ENCODE assay signal across 21 cellular contexts in the genomic region with DNA sequence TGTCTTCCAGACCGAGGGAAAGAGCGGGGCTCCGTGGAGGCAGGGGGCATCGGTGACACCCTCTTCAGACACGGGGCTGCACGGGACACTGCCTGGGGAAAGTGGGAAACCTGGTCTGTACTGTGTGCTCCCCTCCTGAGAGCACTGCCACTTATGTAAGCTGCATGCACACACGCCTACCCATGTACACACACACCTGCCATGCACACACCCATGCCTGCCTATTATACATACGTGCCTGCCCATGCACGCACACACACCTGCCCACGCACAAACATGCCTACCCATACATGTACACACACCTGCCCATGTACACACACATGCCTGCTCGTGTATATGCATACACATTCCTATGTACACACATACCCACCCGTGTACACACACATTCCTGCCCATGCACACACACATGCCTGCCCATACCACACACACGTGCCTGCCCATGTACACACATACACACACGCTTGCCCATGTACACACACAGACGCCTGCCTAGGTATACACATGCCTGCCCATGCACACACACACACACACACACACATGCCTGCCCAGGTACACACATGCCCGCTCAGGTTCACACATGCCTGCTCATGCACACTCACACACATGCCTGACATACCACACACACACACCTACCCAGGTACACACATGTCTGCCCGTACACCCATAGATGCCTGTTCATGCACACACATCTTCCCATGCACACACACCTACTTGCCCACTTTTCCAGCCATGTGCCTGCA. TPM values are rescaled to one million over a fixed set of nuclear protein-coding genes. Genes with fewer than 3 reads are reported as not detected.
"Had no signal": no experiment of that assay in that cellular context is flagged by ENCODE, and none has a peak within 500 bp of the region (broad histone marks: within the 10 kb centered on the region; RNA-seq: fewer than 3 reads in every experiment).

No MANE protein-coding gene starts in this region.

- H3K4me2 ChIP-seq: smooth muscle cell had no signal

- H3K4me1 ChIP-seq: heart right ventricle, right atrium auricular region, vagina had no signal

- H3K9me3 Mint-ChIP-seq: activated naive CD8-positive, alpha-beta T cell treated with anti-CD3 and anti-CD28 coated beads, Interleukin-2, amount 50 U/mL, for 24 hours had no signal

- H3K27me3 ChIP-seq: right atrium auricular region, vagina had no signal

- ATAC-seq: activated naive CD8-positive, alpha-beta T cell treated with anti-CD3 and anti-CD28 coated beads, Interleukin-2, amount 50 U/mL, for 24 hours; activated T-cell treated with anti-CD3 and anti-CD28 coated beads, Interleukin-2, amount 50 U/mL, for 4 hours; left ventricle myocardium superior; mucosa of descending colon; naive thymus-derived CD8-positive, alpha-beta T cell; stimulated activated memory B cell treated with anti-CD40 and anti-IgM and Interleukin-4, amounts not matched to agents 10 μg/mL and 1 μg/mL and 100 μg/mL, for 72 hours; T-helper 17 cell had no signal

- H3K4me3 ChIP-seq: esophagus muscularis mucosa, heart right ventricle, mucosa of descending colon, right atrium auricular region, smooth muscle cell had no signal

- H3K9me3 ChIP-seq: mucosa of descending colon, vagina had no signal

- H3K4me3 Mint-ChIP-seq: activated naive CD4-positive, alpha-beta T cell treated with anti-CD3 and anti-CD28 coated beads, Interleukin-2, amount 10 ng/mL, durations not matched to agents 7 days and 5 days; activated naive CD8-positive, alpha-beta T cell treated with anti-CD3 and anti-CD28 coated beads, Interleukin-2, amount 50 U/mL, for 24 hours; activated T-cell treated with anti-CD3 and anti-CD28 coated beads, Interleukin-2, amount 50 U/mL, for 4 hours; memory B cell; naive thymus-derived CD8-positive, alpha-beta T cell; stimulated activated memory B cell treated with anti-CD40 and anti-IgM and Interleukin-4, amounts not matched to agents 10 μg/mL and 1 μg/mL and 100 μg/mL, for 72 hours; T-helper 17 cell had no signal

- H3K36me3 Mint-ChIP-seq: activated naive CD4-positive, alpha-beta T cell treated with anti-CD3 and anti-CD28 coated beads, Interleukin-2, amount 10 ng/mL, durations not matched to agents 7 days and 5 days; memory B cell; naive thymus-derived CD8-positive, alpha-beta T cell; stimulated activated memory B cell treated with anti-CD40 and anti-IgM and Interleukin-4, amounts not matched to agents 10 μg/mL and 1 μg/mL and 100 μg/mL, for 72 hours had no signal

- DNase-seq: activated CD4-positive, alpha-beta T cell treated with anti-CD3 and anti-CD28 coated beads, Interleukin-2, amount 50 U/mL, for 1 hour; activated CD4-positive, CD25-positive, alpha-beta regulatory T cell treated with anti-CD3 and anti-CD28 coated beads, Interleukin-2, amount 50 U/mL, for 72 hours; activated CD8-positive, alpha-beta memory T cell treated with anti-CD3 and anti-CD28 coated beads, Interleukin-2, amount 50 U/mL, for 4 hours; activated naive CD4-positive, alpha-beta T cell treated with anti-CD3 and anti-CD28 coated beads, Interleukin-2, amount 10 ng/mL, durations not matched to agents 7 days and 5 days; activated naive CD8-positive, alpha-beta T cell treated with anti-CD3 and anti-CD28 coated beads, Interleukin-2, amount 50 U/mL, for 24 hours; activated T-cell treated with anti-CD3 and anti-CD28 coated beads, Interleukin-2, amount 50 U/mL, for 4 hours; cortex of kidney; effector CD4-positive, alpha-beta T cell; heart right ventricle; left ventricle myocardium superior; mucosa of descending colon; naive thymus-derived CD8-positive, alpha-beta T cell; stimulated activated CD4-positive, alpha-beta T cell treated with anti-CD3 and anti-CD28 coated beads, Interleukin-4, amount 100 ng/mL, for 24 hours; T-helper 17 cell had no signal

- H3K36me3 ChIP-seq: esophagus muscularis mucosa, heart right ventricle, right atrium auricular region, vagina had no signal

- H3K4me1 Mint-ChIP-seq: activated naive CD4-positive, alpha-beta T cell treated with anti-CD3 and anti-CD28 coated beads, Interleukin-2, amount 10 ng/mL, durations not matched to agents 7 days and 5 days; activated naive CD8-positive, alpha-beta T cell treated with anti-CD3 and anti-CD28 coated beads, Interleukin-2, amount 50 U/mL, for 24 hours; naive thymus-derived CD8-positive, alpha-beta T cell; T-helper 17 cell had no signal

- H3K27ac Mint-ChIP-seq: activated naive CD4-positive, alpha-beta T cell treated with anti-CD3 and anti-CD28 coated beads, Interleukin-2, amount 10 ng/mL, durations not matched to agents 7 days and 5 days; activated naive CD8-positive, alpha-beta T cell treated with anti-CD3 and anti-CD28 coated beads, Interleukin-2, amount 50 U/mL, for 24 hours; memory B cell; naive thymus-derived CD8-positive, alpha-beta T cell; stimulated activated memory B cell treated with anti-CD40 and anti-IgM and Interleukin-4, amounts not matched to agents 10 μg/mL and 1 μg/mL and 100 μg/mL, for 72 hours; T-helper 17 cell had no signal

- H3K27ac ChIP-seq: esophagus muscularis mucosa, heart right ventricle, right atrium auricular region, vagina, VCaP had no signal

- H3K27me3 Mint-ChIP-seq: activated naive CD4-positive, alpha-beta T cell treated with anti-CD3 and anti-CD28 coated beads, Interleukin-2, amount 10 ng/mL, durations not matched to agents 7 days and 5 days had no signal

RNA-seq across cellular contexts. Expression of a gene that starts 35.5 kb away (rescaled TPM):
- total RNA-seq: heart right ventricle; left ventricle myocardium superior; mucosa of descending colon; naive thymus-derived CD8-positive, alpha-beta T cell; right atrium auricular region; smooth muscle cell; T-helper 17 cell had no signal
- polyA plus RNA-seq: heart right ventricle, smooth muscle cell had no signal
